In the genomic region with DNA sequence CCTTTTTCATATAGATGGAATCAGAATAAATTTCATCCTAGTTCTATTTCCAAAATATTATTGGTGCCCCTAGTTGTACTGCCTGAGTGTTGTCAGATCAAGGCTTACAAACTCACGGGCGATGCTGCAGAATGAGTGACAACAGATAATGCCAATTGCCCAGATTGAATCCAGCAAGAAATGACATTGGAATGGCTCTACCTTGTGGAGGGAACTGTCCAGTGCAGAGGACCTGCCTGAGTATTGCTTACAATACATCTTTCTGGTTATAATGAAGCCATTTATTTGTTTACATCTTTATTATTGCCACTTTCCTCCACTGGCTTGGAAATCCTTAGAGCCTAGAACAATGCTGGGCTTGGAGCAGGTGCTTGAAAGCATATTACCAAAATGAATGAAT, we compare ENCODE assay signal across 9 cellular contexts. TPM values are rescaled to one million over a fixed set of nuclear protein-coding genes. Genes with fewer than 3 reads are reported as not detected.
A peak's percentile ranks its signal among the peaks of the same experiment; 100 is the strongest.
DNase-seq lines count a peak whose midpoint lies in the region; ATAC-seq, FAIRE-seq and TF ChIP-seq lines count a peak whose summit lies in the region.
"Had no signal": no experiment of that assay in that cellular context is flagged by ENCODE, and none has a peak within 500 bp of the region (broad histone marks: within the 10 kb centered on the region; RNA-seq: fewer than 3 reads in every experiment).

No MANE protein-coding gene starts in this region.

- H2AFZ ChIP-seq in GM12878 (ENCODE audit: control insufficient read depth, low read depth, low read length) = no peak overlapping the region

- H3K4me3 ChIP-seq in GM12878 = no peak overlapping the region

- in situ Hi-C loops in ACHN (cut with HindIII; ENCODE audit: low pct_ligation_motif_present, low pct_unique_long_range_greater_than_20kb, low sequenced_read_pairs) (no loop called here), GM12878 (cut with MboI) (no loop called here)

- no peak overlapping the region for H3K27ac ChIP-seq in GM12878 (ENCODE audit: control insufficient read depth, insufficient read depth)

- H3K4me2 ChIP-seq in GM12878 (ENCODE audit: control insufficient read depth, insufficient read depth) = no peak overlapping the region

- intact Hi-C loops in GM12878 (cut with micrococcal nuclease; ENCODE audit: unreplicated experiment) = no loop called here

- H3K4me1 ChIP-seq in GM12878 (ENCODE audit: control insufficient read depth, insufficient read depth, low read length) = no peaks in the 10 kb centered on the region

- peak in 2 of 3 experiments; percentile 13 to 32; a peak in 4 of 6 replicates for TF ChIP-seq CTCF in GM12878 (IDR thresholded peaks at IDR 0.05 in 2 of 3, conservative IDR thresholded peaks at IDR 0.05 in 1 of 3; ENCODE audit: control insufficient read depth in 2 of 3, extremely low read depth in 1 of 3, insufficient read depth in 1 of 3, low read depth in 3 of 3, low read length in 3 of 3)
- no peak for TF ChIP-seq CTCF in D721Med (IDR thresholded peaks at IDR 0.05; ENCODE audit: insufficient read depth, missing control alignments)

- no peaks in the 10 kb centered on the region for H4K20me1 ChIP-seq in GM12878 (ENCODE audit: control insufficient read depth, insufficient read depth)

- TF ChIP-seq RAD21 in GM12878 (IDR thresholded peaks at IDR 0.05; ENCODE audit: insufficient read depth, low read depth, low read length) = peak; percentile 25; the same call in 1 of the 2 replicates

- no peaks in the 10 kb centered on the region for H3K79me2 ChIP-seq in GM12878 (ENCODE audit: control insufficient read depth, insufficient read depth, low read length)

- no peaks in the 10 kb centered on the region for H3K9me3 ChIP-seq in GM12878 (replicated peaks; ENCODE audit: control insufficient read depth, insufficient read depth, low read length)

- no TSS peak for BruUV-seq in GM12878 (replicated peaks; lab: Mats Ljungman, UMichigan)

- DNase-seq in ACHN (peak; percentile 34), HCEC 1CT (peak; percentile 12), GM12878 (ENCODE audit: low read depth, low spot score) (no peak), kidney tubule cell (ENCODE audit: low spot score) (peak; percentile 34), D721Med (ENCODE audit: insufficient read length, low spot score) (no peak), HPDE6-E6E7 (ENCODE audit: extremely low spot score) (no peak), NCI-H748 treated with DMSO at 0.1 percent for 48 hours (lab: John Stamatoyannopoulos, UW) (no peak)
- DNase-seq in stimulated activated CD4-positive, alpha-beta T cell treated with anti-CD3 and anti-CD28 coated beads, Interleukin-4, amount 100 ng/mL, for 4 hours = no peak
- DNase-seq: activated CD4-positive, alpha-beta T cell treated with anti-CD3 and anti-CD28 coated beads, Interleukin-2, amount 50 U/mL, for 48 hours had no signal

- WGBS in GM12878 (ENCODE audit: insufficient coverage, insufficient replicate concordance, low lambda C conversion rate, missing lambda C conversion rate) = 14% methylated on average over 2 of the region's 2 CpGs

- H3K27me3 ChIP-seq in GM12878 (replicated peaks in 1 of 2; ENCODE audit: control insufficient read depth in 2 of 2, insufficient read depth in 2 of 2, low read length in 1 of 2) = no peaks in the 10 kb centered on the region

- FAIRE-seq in GM12878 (lab: Jason Lieb, UNC) (no peak), D721Med (lab: Jason Lieb, UNC) (no peak)

- no peak for TF ChIP-seq POLR2A in GM12878 (IDR thresholded peaks at IDR 0.05; ENCODE audit: low read depth, low read length)

- H3K36me3 ChIP-seq in GM12878 (ENCODE audit: control insufficient read depth in 2 of 2, insufficient read depth in 2 of 2, low read length in 1 of 2) = no peaks in the 10 kb centered on the region

- RAD21 ChIA-PET in GM12878 (lab: Charles Lee; ENCODE audit: unreplicated experiment) = interaction anchor here (3.1 kb wide), 1 partner anchor 100 kb away, joined by 16 read pairs; no protein-coding TSS in a partner anchor

- H3K9ac ChIP-seq in GM12878 (ENCODE audit: control insufficient read depth, insufficient read depth, low read length) = no peak overlapping the region

- ATAC-seq in GM12878 = peak; percentile 28; the same call in 1 of the 3 replicates

- CTCF ChIA-PET in GM12878 (lab: Yijun Ruan, JAX) = interaction anchor here (1.2 to 4.2 kb wide), 2 partner anchors 15 to 99 kb away, joined by 3 to 29 read pairs; no protein-coding TSS in a partner anchor

- SMC1A ChIA-PET in GM12878 (lab: Charles Lee; ENCODE audit: uncharacterized antibody, unreplicated experiment) = interaction anchor here (1.0 to 4.0 kb wide), 2 partner anchors 26 to 99 kb away, joined by 5 to 23 read pairs; no protein-coding TSS in a partner anchor

- POLR2A ChIA-PET in GM12878 (lab: Charles Lee) = no interaction called here

- no peak for TF ChIP-seq EP300 in GM12878 (IDR thresholded peaks at IDR 0.05; ENCODE audit: borderline replicate concordance in 1 of 2, control insufficient read depth in 1 of 2, low read depth in 2 of 2, low read length in 2 of 2)

TF ChIP-seq in GM12878, 131 proteins besides CTCF, POLR2A, EP300 and RAD21:
- TF ChIP-seq ZNF622 (IDR thresholded peaks at IDR 0.05) = no peak
- TF ChIP-seq BACH1 (IDR thresholded peaks at IDR 0.05; ENCODE audit: borderline replicate concordance) = no peak
- no peak for TF ChIP-seq ZSCAN29 (IDR thresholded peaks at IDR 0.05)
- no peak for TF ChIP-seq NRF1 (conservative IDR thresholded peaks at IDR 0.05; ENCODE audit: low read depth, low read length)
- TF ChIP-seq RUNX3 (IDR thresholded peaks at IDR 0.05; ENCODE audit: low read length) = no peak
- TF ChIP-seq SREBF2 (IDR thresholded peaks at IDR 0.05; ENCODE audit: low read length) = no peak
- TF ChIP-seq SRF (IDR thresholded peaks at IDR 0.05; ENCODE audit: low read depth in 2 of 2, low read length in 2 of 2) = no peak
- TF ChIP-seq CHD4 (IDR thresholded peaks at IDR 0.05) = no peak
TF ChIP-seq in GM12878: peak in this region for 0.

RNA-seq across cellular contexts. Expression of a gene that starts 7.8 kb away (rescaled TPM):
- 2.3 and 4.4 TPM in 2 replicates for total RNA-seq in GM12878 (2013; cell fraction: nucleolus; rRNA removed)
- 0.33 and 1.4 TPM in 2 replicates for total RNA-seq in GM12878 (2014; rRNA removed)
- 0.41 and 0.54 TPM in 2 replicates for total RNA-seq in GM12878 (2014; rRNA removed; fragmentation: Illumina TruSeq; extraction: Trizol)
- total RNA-seq in GM12878 (2021) = 0.35 and 0.64 TPM in 2 replicates
- 3.1 TPM for polyA plus RNA-seq in GM12878 (2011; ENCODE audit: low read depth)
- polyA plus RNA-seq in GM12878 (2011; rRNA removed) = 6.4 and 7.1 TPM in 2 replicates
- polyA plus RNA-seq in GM12878 (2011; cell fraction: cytosol; rRNA removed) = 6.0 and 7.2 TPM in 2 replicates
- 4.4 and 4.8 TPM in 2 replicates for polyA plus RNA-seq in GM12878 (2011; cell fraction: nucleus; rRNA removed)
- 2.5 and 5.5 TPM in 2 replicates for polyA plus RNA-seq in GM12878 (2012)
- polyA plus RNA-seq in GM12878 (2014; fragmentation: Illumina TruSeq; extraction: Trizol) = 0.53 and 0.71 TPM in 2 replicates
- under 1 TPM; 0.44 to 0.60 TPM for polyA plus RNA-seq in GM12878 (2014; fragmentation: Nextera tagmentation; extraction: Ambion mirVana)
- polyA plus RNA-seq in GM12878 (2014; rRNA removed) = 0.36 and 0.55 TPM in 2 replicates
- 1 to 10 TPM; 2.2 to 2.6 TPM for polyA plus RNA-seq in GM12878 (2016; fragmentation: Nextera tagmentation; extraction: Ambion mirVana)
- 3.3 and 4.2 TPM in 2 replicates for polyA minus RNA-seq in GM12878 (2011; rRNA and poly(A)+ RNA removed)
- 2.0 TPM in 1 of 2 replicates, not detected in the other for polyA minus RNA-seq in GM12878 (2011; cell fraction: cytosol; rRNA and poly(A)+ RNA removed)
- polyA minus RNA-seq in GM12878 (2011; cell fraction: nucleus; rRNA and poly(A)+ RNA removed) = 1.1 and 1.5 TPM in 2 replicates

Comparison
In these comparisons a context has a peak if more than half of its experiments do, and no peak if none do; other contexts are left out.
1. DNase-seq: peak in ACHN (single experiment), HCEC 1CT (single experiment) and kidney tubule cell (single experiment); none in GM12878 (single experiment), D721Med (single experiment), HPDE6-E6E7 (single experiment), NCI-H748 treated with DMSO at 0.1 percent for 48 hours (single experiment) and stimulated activated CD4-positive, alpha-beta T cell treated with anti-CD3 and anti-CD28 coated beads, Interleukin-4, amount 100 ng/mL, for 4 hours (0 of 2).